Comparison of ENCODE assay signal across 20 cellular contexts in the genomic region with DNA sequence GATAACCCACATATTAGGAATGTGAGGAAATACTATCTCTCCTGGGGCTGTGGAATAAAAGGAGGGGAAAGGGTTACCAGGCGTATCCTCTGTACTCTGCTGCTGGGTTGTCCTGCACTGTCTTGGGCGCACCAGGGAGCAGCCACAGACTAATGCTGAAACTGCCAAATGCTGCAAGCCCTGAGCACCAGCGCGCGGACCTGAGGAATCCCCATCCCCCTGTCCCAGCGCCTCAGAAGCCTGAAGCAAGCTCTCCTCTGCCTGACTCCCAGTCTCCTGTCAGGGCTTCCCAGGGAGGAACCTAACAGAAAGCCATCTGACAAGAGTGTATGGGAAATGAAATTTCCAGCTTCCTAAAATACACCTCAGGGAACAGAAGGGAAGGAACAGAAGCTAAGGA.
DNase-seq lines count a peak whose midpoint lies in the region; FAIRE-seq and TF ChIP-seq lines count a peak whose summit lies in the region.
"Had no signal": no experiment of that assay in that cellular context is flagged by ENCODE, and none has a peak within 500 bp of the region (broad histone marks: within the 10 kb centered on the region; RNA-seq: fewer than 3 reads in every experiment).

No MANE protein-coding gene starts in this region.

- H2BK120ac ChIP-seq in H1 (replicated peaks; ENCODE audit: low read depth, low read length) (no peak overlapping the region), mesendoderm (ENCODE audit: low read depth, low read length) (no peak overlapping the region), mesenchymal stem cell (ENCODE audit: low read depth, low read length) (no peak overlapping the region)

- H3K27ac ChIP-seq in H1 (ENCODE audit: low read depth, low read length) (no peak overlapping the region), mesendoderm (ENCODE audit: low read depth, low read length) (no peak overlapping the region), subcutaneous abdominal adipose tissue (ENCODE audit: low read depth, low read length) (peak overlapping the region; percentile 1), mesenchymal stem cell (ENCODE audit: low read length, poor library complexity, severe bottlenecking) (no peak overlapping the region)
- H3K27ac ChIP-seq: 22Rv1, A549, C4-2B had no signal

- H3K4ac ChIP-seq in H1 (replicated peaks; ENCODE audit: insufficient read length, low read depth, low read length) (no peak overlapping the region), mesendoderm (ENCODE audit: low read depth, low read length) (no peak overlapping the region), mesenchymal stem cell (ENCODE audit: low read depth in 1 of 2, low read length in 2 of 2) (no peak overlapping the region)

- no peak overlapping the region for H2BK5ac ChIP-seq in H1 (ENCODE audit: low read depth, low read length)
- no peak overlapping the region for H2BK5ac ChIP-seq in mesendoderm (ENCODE audit: low read length)
- H2BK5ac ChIP-seq in mesenchymal stem cell (ENCODE audit: low read depth, low read length, poor library complexity, severe bottlenecking) = no peak overlapping the region

- H3K14ac ChIP-seq in H1 (ENCODE audit: insufficient read length) (no peak overlapping the region), mesenchymal stem cell (ENCODE audit: low read length in 2 of 2) (no peak overlapping the region)

- H4K8ac ChIP-seq in H1 (ENCODE audit: extremely low read depth, insufficient read depth, low read length) = peak overlapping the region; percentile 54; the same call in 1 of the 2 replicates
- no peak overlapping the region for H4K8ac ChIP-seq in mesendoderm (ENCODE audit: low read depth, low read length)
- no peak overlapping the region for H4K8ac ChIP-seq in mesenchymal stem cell (ENCODE audit: low read length)

- TF ChIP-seq CTCF in H1 (IDR thresholded peaks at IDR 0.05; ENCODE audit: control extremely low read depth in 1 of 3, insufficient read depth in 1 of 3, low read depth in 1 of 3, low read length in 3 of 3) = no peak

- H4K20me1 ChIP-seq in H1 (replicated peaks in 1 of 2; ENCODE audit: control insufficient read depth in 1 of 2, insufficient read depth in 2 of 2, low read length in 2 of 2) = no peaks in the 10 kb centered on the region

- DNase-seq in ELF-1 (ENCODE audit: low read depth, low spot score) (peak; percentile 50), H1 (ENCODE audit: low read depth in 1 of 2, low spot score in 2 of 2) (no peak), mesendoderm (peak; percentile 35), mesenchymal stem cell (no peak), NCI-H446 (lab: John Stamatoyannopoulos, UW) (no peak), SKM-1 (lab: John Stamatoyannopoulos, UW; ENCODE audit: unreplicated experiment) (no peak)
- DNase-seq: AML-193; Caco-2; CD4-positive, alpha-beta T cell; HFFc6; KBM-7 had no signal

- no peak for TF ChIP-seq RAD21 in H1 (IDR thresholded peaks at IDR 0.05 in 1 of 2, conservative IDR thresholded peaks at IDR 0.05 in 1 of 2; ENCODE audit: low read depth in 2 of 2, low read length in 2 of 2)

- H3K4me2 ChIP-seq in H1 (ENCODE audit: insufficient read depth in 1 of 2, low read depth in 2 of 2, low read length in 2 of 2) = no peak overlapping the region
- no peak overlapping the region for H3K4me2 ChIP-seq in mesendoderm (ENCODE audit: low read length)
- no peak overlapping the region for H3K4me2 ChIP-seq in mesenchymal stem cell (ENCODE audit: low read length, poor library complexity, severe bottlenecking)
- H3K4me2 ChIP-seq: A549 had no signal

- no peaks in the 10 kb centered on the region for H3K27me3 ChIP-seq in H1 (replicated peaks in 1 of 4; ENCODE audit: control insufficient read depth in 3 of 4, extremely low read depth in 1 of 4, insufficient read depth in 3 of 4, low read length in 3 of 4)
- H3K27me3 ChIP-seq in mesendoderm (ENCODE audit: insufficient read depth, low read length, poor library complexity) = no peaks in the 10 kb centered on the region
- H3K27me3 ChIP-seq in subcutaneous abdominal adipose tissue (ENCODE audit: control insufficient read depth in 5 of 5, insufficient read depth in 4 of 5, low read length in 5 of 5) = no peaks in the 10 kb centered on the region
- peaks cover 15 to 17% of the 10 kb centered on the region in 2 experiments for H3K27me3 ChIP-seq in mesenchymal stem cell (ENCODE audit: control insufficient read depth in 1 of 2, insufficient read depth in 1 of 2, low read length in 2 of 2)

- H2AFZ ChIP-seq in H1 (ENCODE audit: low read length) (0 out of 2 replicates have a peak overlapping the region, but pooled peaks have one; percentile 41), mesenchymal stem cell (ENCODE audit: low read depth, low read length) (no peak overlapping the region)

- no peak overlapping the region for H2BK15ac ChIP-seq in H1 (ENCODE audit: low read length)
- H2BK15ac ChIP-seq in mesendoderm (replicated peaks; ENCODE audit: low read depth) = no peak overlapping the region
- no peak overlapping the region for H2BK15ac ChIP-seq in mesenchymal stem cell (ENCODE audit: low read depth, poor library complexity, severe bottlenecking)

- H2AK5ac ChIP-seq in H1 (ENCODE audit: low read depth, low read length) (no peak overlapping the region), mesendoderm (ENCODE audit: low read length) (no peak overlapping the region), mesenchymal stem cell (ENCODE audit: low read length, severe bottlenecking) (no peak overlapping the region)

- no peak overlapping the region for H2BK20ac ChIP-seq in H1 (ENCODE audit: low read length)

- H4K91ac ChIP-seq in H1 (replicated peaks; ENCODE audit: insufficient read length, low read length) (no peak overlapping the region), mesenchymal stem cell (ENCODE audit: low read length) (no peak overlapping the region)

- H3K4me3 ChIP-seq in H1 (ENCODE audit: extremely low read depth in 1 of 4, insufficient read depth in 2 of 4, low read depth in 3 of 4, low read length in 4 of 4) (no peak overlapping the region), mesendoderm (ENCODE audit: low read length) (no peak overlapping the region), subcutaneous abdominal adipose tissue (ENCODE audit: low read depth in 1 of 5, low read length in 5 of 5) (no peak overlapping the region), mesenchymal stem cell (ENCODE audit: insufficient read depth in 1 of 2, low read depth in 1 of 2, low read length in 2 of 2) (no peak overlapping the region)
- H3K4me3 ChIP-seq: A549, GM12878 had no signal

- H3K56ac ChIP-seq in H1 (replicated peaks; ENCODE audit: insufficient read length, low read depth, low read length) (no peak overlapping the region), mesendoderm (ENCODE audit: low read length) (no peak overlapping the region)

- no peak overlapping the region for H3K23ac ChIP-seq in H1 (ENCODE audit: insufficient read length)
- no peak overlapping the region for H3K23ac ChIP-seq in mesendoderm (ENCODE audit: low read length)
- H3K23ac ChIP-seq in mesenchymal stem cell (ENCODE audit: low read length in 2 of 2) = no peak overlapping the region

- H3K79me1 ChIP-seq in H1 (ENCODE audit: low read depth, low read length) (no peaks in the 10 kb centered on the region), mesendoderm (ENCODE audit: low read length) (no peaks in the 10 kb centered on the region), mesenchymal stem cell (replicated peaks; ENCODE audit: low read length, poor library complexity, severe bottlenecking) (no peaks in the 10 kb centered on the region)

- H3K36me3 ChIP-seq in H1 (ENCODE audit: control insufficient read depth in 2 of 4, insufficient read depth in 4 of 4, low read length in 3 of 4) (no peaks in the 10 kb centered on the region), mesendoderm (ENCODE audit: control insufficient read depth, insufficient read depth, low read length) (no peaks in the 10 kb centered on the region), subcutaneous abdominal adipose tissue (ENCODE audit: control insufficient read depth in 5 of 5, insufficient read depth in 5 of 5, low read length in 5 of 5) (no peaks in the 10 kb centered on the region), mesenchymal stem cell (ENCODE audit: control insufficient read depth in 1 of 2, insufficient read depth in 2 of 2, low read depth in 1 of 2, low read length in 2 of 2) (no peaks in the 10 kb centered on the region)

- CTCF ChIA-PET in H1 (lab: Charles Lee; ENCODE audit: partially characterized antibody) = interaction anchor here (0.6 to 2.2 kb wide), 5 partner anchors 16 to 296 kb away, joined by 3 to 8 read pairs (median 3); partner anchors contain the start of gene VPS13C

- H4K5ac ChIP-seq in H1 (ENCODE audit: insufficient read length, low read depth, low read length) (no peak overlapping the region), mesendoderm (ENCODE audit: low read length) (no peak overlapping the region)

- no peak for FAIRE-seq in H1 (lab: Jason Lieb, UNC)
- FAIRE-seq: A549, D721Med, GM12878, GM19239, H54, HepG2 had no signal

- POLR2A ChIA-PET in H1 (lab: Charles Lee; ENCODE audit: partially characterized antibody) = no interaction called here

- no peaks in the 10 kb centered on the region for H3K79me2 ChIP-seq in H1 (ENCODE audit: control insufficient read depth in 1 of 2, insufficient read depth in 2 of 2, low read length in 2 of 2)
- no peaks in the 10 kb centered on the region for H3K79me2 ChIP-seq in mesendoderm (ENCODE audit: control insufficient read depth, insufficient read depth, low read length)

- TF ChIP-seq EP300 in H1 (IDR thresholded peaks at IDR 0.05; ENCODE audit: borderline replicate concordance in 1 of 2, low read depth in 2 of 2, low read length in 2 of 2) = no peak

- no peak overlapping the region for H3K18ac ChIP-seq in H1 (ENCODE audit: extremely low read depth, low read length)
- no peak overlapping the region for H3K18ac ChIP-seq in mesendoderm (ENCODE audit: low read length)
- H3K18ac ChIP-seq in mesenchymal stem cell (ENCODE audit: low read depth in 1 of 2, low read length in 2 of 2) = no peak overlapping the region

- H2BK12ac ChIP-seq in H1 (ENCODE audit: low read depth, low read length) = 0 out of 2 replicates have a peak overlapping the region, but pooled peaks have one; percentile 39
- H2BK12ac ChIP-seq in mesenchymal stem cell (ENCODE audit: low read length in 2 of 2) = no peak overlapping the region

- peaks cover 0 to 3% (median 0%) of the 10 kb centered on the region in 4 experiments; a peak in 1 of 7 replicates for H3K4me1 ChIP-seq in H1 (replicated peaks in 1 of 4; ENCODE audit: control insufficient read depth in 3 of 4, insufficient read depth in 4 of 4, low read length in 3 of 4)
- H3K4me1 ChIP-seq in mesendoderm (ENCODE audit: control insufficient read depth, low read depth, low read length) = no peaks in the 10 kb centered on the region
- H3K4me1 ChIP-seq in subcutaneous abdominal adipose tissue (ENCODE audit: control insufficient read depth in 5 of 5, insufficient read depth in 5 of 5, low read length in 5 of 5) = peaks cover 1 to 29% (median 15%) of the 10 kb centered on the region in 5 donors
- no peaks in the 10 kb centered on the region for H3K4me1 ChIP-seq in mesenchymal stem cell (ENCODE audit: control insufficient read depth, insufficient read depth, low read depth, low read length)

- H3K23me2 ChIP-seq in H1 (ENCODE audit: low read depth, low read length) = no peaks in the 10 kb centered on the region

- H3K9ac ChIP-seq in H1 (replicated peaks in 1 of 4; ENCODE audit: extremely low read depth in 1 of 4, low read depth in 3 of 4, low read length in 3 of 4) (no peak overlapping the region), mesendoderm (ENCODE audit: low read length) (no peak overlapping the region), subcutaneous abdominal adipose tissue (ENCODE audit: low read length in 5 of 5) (no peak overlapping the region), mesenchymal stem cell (ENCODE audit: low read length) (no peak overlapping the region)

- TF ChIP-seq POLR2A in H1 (IDR thresholded peaks at IDR 0.05; ENCODE audit: control extremely low read depth in 1 of 2, low read depth in 2 of 2, low read length in 2 of 2) = no peak

- 88% methylated on average over 6 of the region's 6 CpGs; no CpG with 5 or more reads in 1 of the 2 experiments for WGBS in H1 (ENCODE audit: extremely low coverage in 1 of 2, insufficient coverage in 1 of 2, insufficient read length in 1 of 2, insufficient replicate concordance in 2 of 2, low coverage in 1 of 2, low lambda C conversion rate in 2 of 2, missing lambda C conversion rate in 1 of 2), 2 experiments
- WGBS in mesendoderm (ENCODE audit: extremely low coverage, insufficient coverage, low lambda C conversion rate) = no CpG with 5 or more reads among the region's 6 CpGs
- WGBS in mesenchymal stem cell = 64% methylated on average over 5 of the region's 6 CpGs

- no peaks in the 10 kb centered on the region for H3K9me3 ChIP-seq in H1 (ENCODE audit: insufficient read depth in 2 of 2, low read depth in 1 of 2, low read length in 1 of 2)
- H3K9me3 ChIP-seq in subcutaneous abdominal adipose tissue (ENCODE audit: control insufficient read depth in 5 of 5, low read length in 5 of 5) = no peaks in the 10 kb centered on the region
- peaks cover 21% of the 10 kb centered on the region for H3K9me3 ChIP-seq in mesenchymal stem cell (ENCODE audit: control insufficient read depth, low read length)
- H3K9me3 ChIP-seq: Caco-2 had no signal

Comparison
In these comparisons a context has a peak if more than half of its experiments do, and no peak if none do; other contexts are left out.
1. DNase-seq: peak in ELF-1 (single experiment) and mesendoderm (single experiment); none in H1 (0 of 2), mesenchymal stem cell (single experiment), NCI-H446 (0 of 2) and SKM-1 (single experiment).